13 cellular contexts compared by ENCODE assay signal in the genomic region with DNA sequence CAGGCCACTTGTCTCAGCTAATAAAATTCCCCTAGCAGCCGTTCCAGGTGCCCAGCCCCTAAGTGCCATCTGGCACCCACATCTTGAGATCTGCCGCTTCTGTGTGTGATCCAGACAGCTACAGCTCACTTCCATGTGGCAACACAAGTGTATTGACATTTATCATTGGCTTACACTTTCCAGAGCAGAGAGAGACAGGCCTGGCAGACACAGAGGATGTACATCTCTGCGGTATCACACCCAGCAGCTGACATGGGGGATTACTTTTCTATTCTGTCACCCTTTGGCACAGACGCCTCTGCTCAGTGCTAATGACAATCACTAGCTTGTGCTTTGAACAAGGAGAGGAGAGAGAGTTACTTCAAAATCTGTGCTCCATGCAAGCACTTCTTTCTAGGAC.
DNase-seq lines count a peak whose midpoint lies in the region; ATAC-seq and TF ChIP-seq lines count a peak whose summit lies in the region.
"Had no signal": no experiment of that assay in that cellular context is flagged by ENCODE, and none has a peak within 500 bp of the region (broad histone marks: within the 10 kb centered on the region; RNA-seq: fewer than 3 reads in every experiment).

No MANE protein-coding gene starts in this region.

- intact Hi-C loops in psoas muscle (cut with DNase I) = no loop called here
- intact Hi-C loops in ascending aorta (cut with DNase I) = no loop called here

- no peak for TF ChIP-seq CTCF in fibroblast of pulmonary artery (IDR thresholded peaks at IDR 0.05; ENCODE audit: low read length, missing control alignments)
- no peak for TF ChIP-seq CTCF in psoas muscle (IDR thresholded peaks at IDR 0.05)
- TF ChIP-seq CTCF in ascending aorta (IDR thresholded peaks at IDR 0.05) = no peak

- DNase-seq in DMS53 treated with DMSO at 0.1 percent for 48 hours (lab: John Stamatoyannopoulos, UW; ENCODE audit: unreplicated experiment) (peak; percentile 7), NCI-H345 treated with DMSO at 0.1 percent for 48 hours (lab: John Stamatoyannopoulos, UW; ENCODE audit: unreplicated experiment) (peak; percentile 36), fibroblast of pulmonary artery (ENCODE audit: low read depth) (peak; percentile 14), psoas muscle (no peak), NCI-H2227 treated with DMSO at 0.1 percent for 48 hours (lab: John Stamatoyannopoulos, UW) (no peak), ascending aorta (ENCODE audit: low spot score in 2 of 2) (no peak), COLO829 (ENCODE audit: low spot score) (no peak)
- DNase-seq: activated CD4-positive, CD25-positive, alpha-beta regulatory T cell treated with anti-CD3 and anti-CD28 coated beads, Interleukin-2, amount 50 U/mL, for 72 hours; activated T-cell treated with anti-CD3 and anti-CD28 coated beads, Interleukin-2, amount 50 U/mL, for 1 hour; adrenal gland; naive B cell; stomach had no signal

- H3K36me3 ChIP-seq in psoas muscle (ENCODE audit: insufficient read depth in 1 of 2, low read depth in 1 of 2) (no peaks in the 10 kb centered on the region), ascending aorta (no peaks in the 10 kb centered on the region)
- H3K36me3 ChIP-seq: adrenal gland, stomach had no signal

- ATAC-seq in psoas muscle (no peak), GM19324 (IDR thresholded peaks at IDR 0.05; ENCODE audit: low FRiP score, unreplicated experiment) (no peak)

- H3K27me3 ChIP-seq in psoas muscle (ENCODE audit: insufficient read depth in 3 of 3, low read length in 2 of 3) (no peaks in the 10 kb centered on the region), ascending aorta (no peaks in the 10 kb centered on the region)
- H3K27me3 ChIP-seq: adrenal gland, stomach had no signal

- H3K27ac ChIP-seq in psoas muscle (peak overlapping the region; percentile 48), ascending aorta (no peak overlapping the region)

- H3K4me1 ChIP-seq in psoas muscle (no peaks in the 10 kb centered on the region), ascending aorta (no peaks in the 10 kb centered on the region)
- H3K4me1 ChIP-seq: adrenal gland had no signal

- 9 to 20% (median 19%) methylated on average over 4 of the region's 4 CpGs for WGBS in psoas muscle, 3 donors

- H3K4me3 ChIP-seq in fibroblast of pulmonary artery (replicated peaks; ENCODE audit: low read depth, low read length) (no peak overlapping the region), psoas muscle (no peak overlapping the region), ascending aorta (no peak overlapping the region)
- H3K4me3 ChIP-seq: adrenal gland, stomach had no signal

- H3K9me3 ChIP-seq in psoas muscle (peaks cover 4% of the 10 kb centered on the region), ascending aorta (no peaks in the 10 kb centered on the region)
- H3K9me3 ChIP-seq: adrenal gland, stomach had no signal

Comparison
In these comparisons a context has a peak if more than half of its experiments do, and no peak if none do; other contexts are left out.
1. DNase-seq: peak in DMS53 treated with DMSO at 0.1 percent for 48 hours (single experiment), NCI-H345 treated with DMSO at 0.1 percent for 48 hours (single experiment) and fibroblast of pulmonary artery (single experiment); none in psoas muscle (0 of 2), NCI-H2227 treated with DMSO at 0.1 percent for 48 hours (single experiment), ascending aorta (0 of 2) and COLO829 (single experiment).